Comparison of ENCODE assay signal across 8 cellular contexts in genomic region chr1:210597555-210598134, GRCh38.
DNase-seq lines count a peak whose midpoint lies in the region; ATAC-seq lines count a peak whose summit lies in the region.

No MANE protein-coding gene starts in this region.

- H3K36me3 ChIP-seq in SJSA1: no peaks in the 10 kb centered on the region

- POLR2A ChIA-PET in activated CD4-positive, alpha-beta memory T cell treated with anti-CD3 and anti-CD28 coated beads for 36 hours (lab: Charles Lee): no interaction called here

- no peak overlapping the region for H3K4me3 Mint-ChIP-seq in activated CD4-positive, alpha-beta memory T cell treated with anti-CD3 and anti-CD28 coated beads for 36 hours

- peak; percentile 80 for ATAC-seq in GM18499 (IDR thresholded peaks at IDR 0.05; ENCODE audit: insufficient read depth, unreplicated experiment)
- peak; percentile 100 for ATAC-seq in HG02852 (IDR thresholded peaks at IDR 0.05; ENCODE audit: unreplicated experiment)

- peaks cover 24% of the 10 kb centered on the region for H3K4me1 ChIP-seq in SJSA1 (replicated peaks)

- peaks cover 3% of the 10 kb centered on the region for H3K27me3 Mint-ChIP-seq in activated CD4-positive, alpha-beta memory T cell treated with anti-CD3 and anti-CD28 coated beads for 36 hours

- H3K27ac ChIP-seq in SJSA1: peak overlapping the region; percentile 96

- no peak overlapping the region for H3K27ac Mint-ChIP-seq in activated CD4-positive, alpha-beta memory T cell treated with anti-CD3 and anti-CD28 coated beads for 36 hours

- H3K4me1 Mint-ChIP-seq in activated CD4-positive, alpha-beta memory T cell treated with anti-CD3 and anti-CD28 coated beads for 36 hours (ENCODE audit: low read depth): no peaks in the 10 kb centered on the region

- no peaks in the 10 kb centered on the region for H3K27me3 ChIP-seq in SJSA1 (replicated peaks)

- H3K9me3 ChIP-seq in SJSA1 (replicated peaks): no peaks in the 10 kb centered on the region

- CTCF ChIA-PET in activated CD4-positive, alpha-beta memory T cell treated with anti-CD3 and anti-CD28 coated beads for 36 hours (lab: Charles Lee): no interaction called here

- peaks cover 5% of the 10 kb centered on the region for H3K36me3 Mint-ChIP-seq in activated CD4-positive, alpha-beta memory T cell treated with anti-CD3 and anti-CD28 coated beads for 36 hours

- H3K4me3 ChIP-seq in SJSA1: no peak overlapping the region

- H3K9me3 Mint-ChIP-seq in activated CD4-positive, alpha-beta memory T cell treated with anti-CD3 and anti-CD28 coated beads for 36 hours: no peaks in the 10 kb centered on the region

- DNase-seq in SJSA1 (ENCODE audit: low read depth in 1 of 2, low spot score in 2 of 2): peak; percentile 79 to 85
- peak; percentile 46 for DNase-seq in hepatic stellate cell (ENCODE audit: low spot score)
- DNase-seq in cerebellar cortex (ENCODE audit: low spot score): no peak
- no peak for DNase-seq in NCI-H2196 (lab: John Stamatoyannopoulos, UW; ENCODE audit: unreplicated experiment)
- no peak for DNase-seq in activated CD4-positive, alpha-beta memory T cell treated with anti-CD3 and anti-CD28 coated beads for 36 hours
- DNase-seq in hippocampal formation (lab: John Stamatoyannopoulos, UW): no peak

- intact Hi-C loops in activated CD4-positive, alpha-beta memory T cell treated with anti-CD3 and anti-CD28 coated beads for 36 hours (cut with micrococcal nuclease): no loop called here

Comparison
In these comparisons a context has a peak if more than half of its experiments do, and no peak if none do; other contexts are left out.
1. DNase-seq: peak in SJSA1 (2 of 2) and hepatic stellate cell (single experiment); none in cerebellar cortex (single experiment), NCI-H2196 (single experiment), activated CD4-positive, alpha-beta memory T cell treated with anti-CD3 and anti-CD28 coated beads for 36 hours (single experiment) and hippocampal formation (0 of 2).